8 cellular contexts compared by ENCODE assay signal in the genomic region with DNA sequence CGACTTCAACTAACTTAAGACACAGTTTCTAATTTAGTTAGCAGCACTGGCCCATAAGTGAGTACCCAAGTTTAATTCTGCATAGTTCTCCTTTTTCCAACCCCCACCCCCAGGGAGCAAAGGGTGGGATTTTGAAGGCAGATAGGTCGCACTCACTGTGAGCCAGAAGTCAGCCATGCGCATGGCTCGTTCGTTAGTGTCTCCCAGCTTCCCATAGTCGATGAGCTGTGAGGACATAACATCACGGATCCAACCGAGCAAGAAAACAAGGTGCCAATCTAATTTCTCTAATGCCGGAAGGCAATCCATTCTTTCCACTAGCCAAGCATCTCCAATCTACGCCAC. TPM values are rescaled to one million over a fixed set of nuclear protein-coding genes. Genes with fewer than 3 reads are reported as not detected.
A peak's percentile ranks its signal among the peaks of the same experiment; 100 is the strongest.
DNase-seq lines count a peak whose midpoint lies in the region; ATAC-seq, FAIRE-seq and TF ChIP-seq lines count a peak whose summit lies in the region.

No MANE protein-coding gene starts in this region.

- peaks cover 30% of the 10 kb centered on the region for H3K79me2 ChIP-seq in OCI-LY7 (ENCODE audit: insufficient read depth, low read depth, low read length)
- H3K79me2 ChIP-seq in endothelial cell of umbilical vein (ENCODE audit: control insufficient read depth, insufficient read depth, low read length), result peaks cover 28% of the 10 kb centered on the region

- no peak for TF ChIP-seq POLR2A in endothelial cell of umbilical vein (IDR thresholded peaks at IDR 0.05; ENCODE audit: low read depth, low read length)

- H3K4me1 Mint-ChIP-seq in activated T-cell treated with anti-CD3 and anti-CD28 coated beads, Interleukin-2, amount 50 U/mL, for 24 hours (ENCODE audit: low read depth), result peaks cover 37% of the 10 kb centered on the region

- H3K9me1 ChIP-seq in endothelial cell of umbilical vein (replicated peaks; ENCODE audit: control insufficient read depth, extremely low read depth, insufficient read depth, low read length), result no peaks in the 10 kb centered on the region

- POLR2A ChIA-PET in OCI-LY7 (lab: Charles Lee), result interaction anchor here (0.7 to 3.1 kb wide), 12 partner anchors 10 to 328 kb away, joined by 3 to 22 read pairs (median 5); a partner anchor contains a TSS
- POLR2A ChIA-PET in endothelial cell of umbilical vein (lab: Charles Lee), result interaction anchor here (1.5 kb wide), 2 partner anchors 70 to 75 kb away, joined by 6 to 14 read pairs; a partner anchor contains a TSS

- intact Hi-C loops in OCI-LY7 (cut with micrococcal nuclease; ENCODE audit: unreplicated experiment), result loop anchor here (2.0 to 10.0 kb wide), 3 partner anchors 244 to 448 kb away; a partner anchor contains a TSS
- intact Hi-C loops in endothelial cell of umbilical vein (cut with micrococcal nuclease), result loop anchor here (2.0 kb wide), 2 partner anchors 160 to 202 kb away; a partner anchor contains a TSS

- H3K27me3 Mint-ChIP-seq in activated T-cell treated with anti-CD3 and anti-CD28 coated beads, Interleukin-2, amount 50 U/mL, for 24 hours, result no peaks in the 10 kb centered on the region

- H3K36me3 ChIP-seq in OCI-LY7 (ENCODE audit: insufficient read depth, low read length) (peaks cover 34% of the 10 kb centered on the region), endothelial cell of umbilical vein (ENCODE audit: control insufficient read depth in 2 of 2, extremely low read depth in 1 of 2, insufficient read depth in 2 of 2, low read length in 2 of 2) (peaks cover 0 to 6% of the 10 kb centered on the region in 2 experiments), neuron (ENCODE audit: insufficient read depth, low read length) (peaks cover 15% of the 10 kb centered on the region)

- dilution Hi-C loops in endothelial cell of umbilical vein (cut with MboI; ENCODE audit: extremely low pct_ligation_motif_present, low sequenced_read_pairs), result no loop called here

- H3K4me2 ChIP-seq in OCI-LY7 (ENCODE audit: low read length) (peak overlapping the region; percentile 93), endothelial cell of umbilical vein (ENCODE audit: insufficient read depth, low read length) (peak overlapping the region; percentile 83)

- H3K9me3 ChIP-seq in OCI-LY7 (ENCODE audit: low read length) (no peaks in the 10 kb centered on the region), endothelial cell of umbilical vein (replicated peaks; ENCODE audit: control insufficient read depth, insufficient read depth, low read length) (no peaks in the 10 kb centered on the region), neuron (ENCODE audit: low read length) (no peaks in the 10 kb centered on the region)

- no peak for DNase-seq in activated T-cell treated with anti-CD3 and anti-CD28 coated beads, Interleukin-2, amount 50 U/mL, for 24 hours
- DNase-seq in activated T-cell treated with anti-CD3 and anti-CD28 coated beads for 4 hours, result no peak
- peak; percentile 37 for DNase-seq in OCI-LY7 (ENCODE audit: low spot score)
- DNase-seq in endothelial cell of umbilical vein (ENCODE audit: low read depth, low spot score), result no peak
- DNase-seq in GM20000 (ENCODE audit: low spot score), result no peak

- H2AFZ ChIP-seq in OCI-LY7 (ENCODE audit: low read length) (peak overlapping the region; percentile 39; the same call in 1 of the 2 replicates), endothelial cell of umbilical vein (ENCODE audit: low read depth, low read length) (peak overlapping the region; percentile 55), neuron (ENCODE audit: low read depth, low read length) (peak overlapping the region; percentile 27)

- H3K27ac ChIP-seq in OCI-LY7 (ENCODE audit: low read depth, low read length, poor library complexity, severe bottlenecking) (peak overlapping the region; percentile 57), endothelial cell of umbilical vein (ENCODE audit: insufficient read depth, low read depth, low read length) (peak overlapping the region; percentile 55)

- H3K4me3 ChIP-seq in OCI-LY7 (ENCODE audit: low read depth, low read length, poor library complexity, severe bottlenecking) (peak overlapping the region; percentile 85), endothelial cell of umbilical vein (replicated peaks in 1 of 3; ENCODE audit: insufficient read depth in 1 of 3, low read depth in 1 of 3, low read length in 3 of 3) (peak overlapping the region; percentile 54 to 91 (median 61)), neuron (ENCODE audit: low read length) (peak overlapping the region; percentile 66)

- peaks cover 47% of the 10 kb centered on the region for H3K36me3 Mint-ChIP-seq in activated T-cell treated with anti-CD3 and anti-CD28 coated beads, Interleukin-2, amount 50 U/mL, for 24 hours (ENCODE audit: low read depth)

- BruUV-seq in OCI-LY7 (replicated peaks; lab: Mats Ljungman, UMichigan) (TSS peak; percentile 75), endothelial cell of umbilical vein (replicated peaks; lab: Mats Ljungman, UMichigan) (no TSS peak)

- peaks cover 18% of the 10 kb centered on the region for H4K20me1 ChIP-seq in OCI-LY7 (ENCODE audit: insufficient read depth, low read length)
- H4K20me1 ChIP-seq in endothelial cell of umbilical vein (replicated peaks; ENCODE audit: control insufficient read depth, extremely low read depth, insufficient read depth, low read length), result no peaks in the 10 kb centered on the region

- no peaks in the 10 kb centered on the region for H3K9me3 Mint-ChIP-seq in activated T-cell treated with anti-CD3 and anti-CD28 coated beads, Interleukin-2, amount 50 U/mL, for 24 hours

- H3K9me2 ChIP-seq in OCI-LY7 (ENCODE audit: insufficient read depth, low read length), result no peaks in the 10 kb centered on the region

- no peaks in the 10 kb centered on the region for H3K27me3 ChIP-seq in endothelial cell of umbilical vein (ENCODE audit: control insufficient read depth in 2 of 2, insufficient read depth in 2 of 2, low read length in 2 of 2)
- H3K27me3 ChIP-seq in neuron (ENCODE audit: insufficient read depth, low read length), result no peaks in the 10 kb centered on the region

- CTCF ChIA-PET in OCI-LY7 (lab: Charles Lee; ENCODE audit: unreplicated experiment), result interaction anchor here (1.0 to 1.9 kb wide), 4 partner anchors 64 to 245 kb away, joined by 4 to 7 read pairs (median 6); a partner anchor contains a TSS
- CTCF ChIA-PET in endothelial cell of umbilical vein (lab: Charles Lee), result interaction anchor here (0.7 to 3.9 kb wide), 18 partner anchors 8 to 244 kb away, joined by 3 to 48 read pairs (median 8); a partner anchor contains a TSS

- peak overlapping the region; percentile 99 for H3K27ac Mint-ChIP-seq in activated T-cell treated with anti-CD3 and anti-CD28 coated beads, Interleukin-2, amount 50 U/mL, for 24 hours

- ATAC-seq in HG02759 (IDR thresholded peaks at IDR 0.05; ENCODE audit: unreplicated experiment) (no peak), HG02798 (IDR thresholded peaks at IDR 0.05; ENCODE audit: poor library complexity, unreplicated experiment) (no peak)

- TF ChIP-seq CTCF in OCI-LY7 (conservative IDR thresholded peaks at IDR 0.05; ENCODE audit: low read length) (no peak), endothelial cell of umbilical vein (IDR thresholded peaks at IDR 0.05; ENCODE audit: extremely low read depth in 1 of 2, insufficient read depth in 1 of 2, low read depth in 1 of 2, low read length in 2 of 2) (no peak), GM20000 (IDR thresholded peaks at IDR 0.05; ENCODE audit: extremely low read depth, missing control alignments) (no peak)

- H3K4me1 ChIP-seq in OCI-LY7 (ENCODE audit: insufficient read depth, low read length, poor library complexity, severe bottlenecking) (peaks cover 15% of the 10 kb centered on the region), endothelial cell of umbilical vein (ENCODE audit: control insufficient read depth, extremely low read depth, insufficient read depth, low read length) (peaks cover 22% of the 10 kb centered on the region), neuron (ENCODE audit: insufficient read depth, low read length) (peaks cover 7% of the 10 kb centered on the region)

- H3K4me3 Mint-ChIP-seq in activated T-cell treated with anti-CD3 and anti-CD28 coated beads, Interleukin-2, amount 50 U/mL, for 24 hours, result peak overlapping the region; percentile 99

- H3K9ac ChIP-seq in endothelial cell of umbilical vein (replicated peaks; ENCODE audit: extremely low read depth, insufficient read depth, low read length), result peak overlapping the region; percentile 76

- no peak for FAIRE-seq in endothelial cell of umbilical vein (lab: Jason Lieb, UNC)

TF ChIP-seq in endothelial cell of umbilical vein, 7 proteins besides CTCF, POLR2A, EP300 and RAD21 (continues in another document):
- TF ChIP-seq, protein P1, sequence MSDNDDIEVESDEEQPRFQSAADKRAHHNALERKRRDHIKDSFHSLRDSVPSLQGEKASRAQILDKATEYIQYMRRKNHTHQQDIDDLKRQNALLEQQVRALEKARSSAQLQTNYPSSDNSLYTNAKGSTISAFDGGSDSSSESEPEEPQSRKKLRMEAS (IDR thresholded peaks at IDR 0.05; ENCODE audit: insufficient read depth, insufficient read length), result no peak
- TF ChIP-seq FOS (IDR thresholded peaks at IDR 0.05; ENCODE audit: borderline replicate concordance, insufficient read depth, low read length), result no peak
- TF ChIP-seq EZH2 (IDR thresholded peaks at IDR 0.05; ENCODE audit: borderline replicate concordance, low read depth, low read length, severe bottlenecking), result no peak
- no peak for TF ChIP-seq JUN (IDR thresholded peaks at IDR 0.05; ENCODE audit: borderline replicate concordance, insufficient read depth, insufficient read length, low read depth)

RNA-seq across cellular contexts. Expression of a gene that starts 0.6 kb away (rescaled TPM):
- total RNA-seq in OCI-LY7 (2014; rRNA removed; shearing (Covaris generic)), result 46.8 and 59.7 TPM in 2 replicates
- total RNA-seq in OCI-LY7 (2022) (43.0 and 44.0 TPM in 2 replicates), endothelial cell of umbilical vein (86.8 and 87.2 TPM in 2 replicates)
- 61.7 and 67.6 TPM in 2 replicates for polyA plus RNA-seq in endothelial cell of umbilical vein
- 72.5 and 80.8 TPM in 2 replicates for polyA plus RNA-seq in endothelial cell of umbilical vein (2011; cell fraction: cytosol; rRNA removed)
- 34.5 and 39.1 TPM in 2 replicates for polyA plus RNA-seq in endothelial cell of umbilical vein (2011; cell fraction: nucleus; rRNA removed)
- 90.2 and 103 TPM in 2 replicates for polyA plus RNA-seq in endothelial cell of umbilical vein (2012)
- 42.4 and 46.0 TPM in 2 replicates for polyA minus RNA-seq in endothelial cell of umbilical vein
- 67.5 TPM for polyA minus RNA-seq in endothelial cell of umbilical vein (2011; cell fraction: cytosol; rRNA and poly(A)+ RNA removed)
- 10.6 and 12.9 TPM in 2 replicates for polyA minus RNA-seq in endothelial cell of umbilical vein (2011; cell fraction: nucleus; rRNA and poly(A)+ RNA removed)

RNA-seq across cellular contexts. Expression of a gene that starts 27.0 kb away (rescaled TPM):
- total RNA-seq in OCI-LY7 (2014; rRNA removed; shearing (Covaris generic)), result 0.67 and 1.1 TPM in 2 replicates
- total RNA-seq in OCI-LY7 (2022), result 0.53 and 0.67 TPM in 2 replicates
- total RNA-seq in endothelial cell of umbilical vein, result 73.0 and 73.1 TPM in 2 replicates
- polyA plus RNA-seq in endothelial cell of umbilical vein, result 56.2 and 64.2 TPM in 2 replicates
- 31.1 and 35.9 TPM in 2 replicates for polyA plus RNA-seq in endothelial cell of umbilical vein (2011; cell fraction: cytosol; rRNA removed)
- 89.5 and 105 TPM in 2 replicates for polyA plus RNA-seq in endothelial cell of umbilical vein (2011; cell fraction: nucleus; rRNA removed)
- 52.6 and 58.4 TPM in 2 replicates for polyA plus RNA-seq in endothelial cell of umbilical vein (2012)
- polyA minus RNA-seq in endothelial cell of umbilical vein, result 125 and 133 TPM in 2 replicates
- polyA minus RNA-seq in endothelial cell of umbilical vein (2011; cell fraction: cytosol; rRNA and poly(A)+ RNA removed), result not detected
- 59.4 and 70.9 TPM in 2 replicates for polyA minus RNA-seq in endothelial cell of umbilical vein (2011; cell fraction: nucleus; rRNA and poly(A)+ RNA removed)

Comparison
In these comparisons a context has a peak if more than half of its experiments do, and no peak if none do; other contexts are left out.
1. RNA of a gene that starts 27.0 kb away (total RNA-seq): 73.0 to 73.1 TPM in endothelial cell of umbilical vein; 0.53 to 1.1 TPM in OCI-LY7; every median in the first group is over 10 times any median in the second.
2. Peak in every context shown above with its lines, with median percentiles within 50 percentile points of each other: H2AFZ ChIP-seq and H3K4me3 ChIP-seq.